Comparison of ENCODE assay signal across 11 cellular contexts in the genomic region with DNA sequence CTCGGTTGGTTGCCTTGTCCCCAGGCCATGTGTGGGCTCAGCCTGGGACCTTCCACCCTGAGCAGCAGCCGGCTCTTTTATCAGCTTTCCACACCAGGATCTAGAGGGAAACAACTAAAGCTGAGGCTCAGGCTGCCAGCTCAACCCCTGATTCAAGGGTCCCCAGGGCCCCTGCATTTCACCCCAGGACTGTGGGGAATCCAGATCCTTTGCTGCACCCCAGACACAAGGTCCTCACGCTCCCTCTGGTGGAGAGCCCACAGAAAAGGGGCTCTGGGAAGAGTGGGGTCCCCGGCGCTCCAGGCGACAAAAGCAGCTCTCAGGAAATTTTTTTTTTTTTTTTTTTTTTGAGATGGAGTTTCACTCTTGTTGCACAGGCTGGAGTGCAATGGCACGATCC.
DNase-seq lines count a peak whose midpoint lies in the region; TF ChIP-seq lines count a peak whose summit lies in the region.
"Had no signal": no experiment of that assay in that cellular context is flagged by ENCODE, and none has a peak within 500 bp of the region (broad histone marks: within the 10 kb centered on the region; RNA-seq: fewer than 3 reads in every experiment).

No MANE protein-coding gene starts in this region.

- DNase-seq in AG20443 (ENCODE audit: low spot score) (peak; percentile 56), GM10266 (ENCODE audit: extremely low spot score) (no peak), iPS-NIHi11 (ENCODE audit: low spot score) (peak; percentile 74), ACHN (no peak), NCI-H748 (lab: John Stamatoyannopoulos, UW; ENCODE audit: unreplicated experiment) (no peak), T1000 (lab: John Stamatoyannopoulos, UW) (no peak), SHP77 treated with DMSO at 0.1 percent for 48 hours (lab: John Stamatoyannopoulos, UW) (no peak)
- DNase-seq: esophagus squamous epithelium, NCI-H1105, SIG-M5 had no signal

- H3K4me3 ChIP-seq in WI38 (ENCODE audit: low read depth, low read length): no peak overlapping the region
- H3K4me3 ChIP-seq: esophagus squamous epithelium had no signal

- in situ Hi-C loops in ACHN (cut with HindIII; ENCODE audit: low pct_ligation_motif_present, low pct_unique_long_range_greater_than_20kb, low sequenced_read_pairs): no loop called here

- TF ChIP-seq CTCF in GM10266 (IDR thresholded peaks at IDR 0.05; ENCODE audit: control insufficient read depth, insufficient read depth, low read depth, missing control alignments) (peak; percentile 12), WI38 (IDR thresholded peaks at IDR 0.05; ENCODE audit: low read depth, low read length) (peak; percentile 22; the same call in 1 of the 2 replicates)

Comparison
In these comparisons a context has a peak if more than half of its experiments do, and no peak if none do; other contexts are left out.
1. DNase-seq: peak in AG20443 (single experiment) and iPS-NIHi11 (single experiment); none in GM10266 (single experiment), ACHN (single experiment), NCI-H748 (single experiment), T1000 (single experiment) and SHP77 treated with DMSO at 0.1 percent for 48 hours (single experiment).